In genomic region chr2:176454893-176455810, GRCh38 we compare ENCODE assay signal across 8 cellular contexts.
DNase-seq lines count a peak whose midpoint lies in the region; ATAC-seq, FAIRE-seq and TF ChIP-seq lines count a peak whose summit lies in the region.

No MANE protein-coding gene starts in this region.

- no peak overlapping the region for H3K27ac Mint-ChIP-seq in activated CD8-positive, alpha-beta T cell treated with anti-CD3 and anti-CD28 coated beads, Interleukin-2, amount 10 ng/mL, durations not matched to agents 7 days and 5 days

- DNase-seq in NCI-H82 treated with DMSO at 0.1 percent for 48 hours (lab: John Stamatoyannopoulos, UW; ENCODE audit: unreplicated experiment) (peak; percentile 73), mucosa of descending colon (peak; percentile 70 to 98 (median 88))
- DNase-seq in activated CD8-positive, alpha-beta T cell treated with anti-CD3 and anti-CD28 coated beads, Interleukin-2, amount 10 ng/mL, durations not matched to agents 7 days and 5 days: peak; percentile 87
- DNase-seq in stimulated activated CD8-positive, alpha-beta memory T cell treated with anti-CD3 and anti-CD28 coated beads, Interleukin-4, amount 100 ng/mL, for 1 hour (ENCODE audit: low read depth in 2 of 2, low spot score in 1 of 2): peak; percentile 67 to 72

- no peaks in the 10 kb centered on the region for H3K4me1 ChIP-seq in mucosa of descending colon (ENCODE audit: low read depth)

- no peaks in the 10 kb centered on the region for H3K9me3 ChIP-seq in mucosa of descending colon

- H3K36me3 Mint-ChIP-seq in activated CD8-positive, alpha-beta T cell treated with anti-CD3 and anti-CD28 coated beads, Interleukin-2, amount 10 ng/mL, durations not matched to agents 7 days and 5 days (ENCODE audit: low read depth): no peaks in the 10 kb centered on the region

- ATAC-seq in HG03520 (IDR thresholded peaks at IDR 0.05; ENCODE audit: unreplicated experiment) (peak; percentile 65), mucosa of descending colon (peak; percentile 90), HG03571 (IDR thresholded peaks at IDR 0.05; ENCODE audit: unreplicated experiment) (no peak)
- ATAC-seq in activated CD8-positive, alpha-beta T cell treated with anti-CD3 and anti-CD28 coated beads, Interleukin-2, amount 10 ng/mL, durations not matched to agents 7 days and 5 days: peak; percentile 65

- intact Hi-C loops in mucosa of descending colon (cut with DNase I, micrococcal nuclease): loop anchor here (2.0 to 10.0 kb wide), 4 partner anchors 100 to 314 kb away; no protein-coding TSS in a partner anchor

- CTCF ChIA-PET in activated CD8-positive, alpha-beta T cell treated with anti-CD3 and anti-CD28 coated beads, Interleukin-2, amount 10 ng/mL, durations not matched to agents 7 days and 5 days (lab: Charles Lee): interaction anchor here (0.5 to 7.0 kb wide), 79 partner anchors 8 to 822 kb away, joined by 3 to 89 read pairs (median 4); partner anchors contain the start of genes HOXD3, HOXD4 and MTX2

- peak; percentile 92 for FAIRE-seq in endometrium (lab: Jason Lieb, UNC)

- POLR2A ChIA-PET in activated CD8-positive, alpha-beta T cell treated with anti-CD3 and anti-CD28 coated beads, Interleukin-2, amount 10 ng/mL, durations not matched to agents 7 days and 5 days (lab: Charles Lee): interaction anchor here (1.1 kb wide), 1 partner anchor 328 kb away, joined by 6 read pairs; no protein-coding TSS in a partner anchor

- no peaks in the 10 kb centered on the region for H3K4me1 Mint-ChIP-seq in activated CD8-positive, alpha-beta T cell treated with anti-CD3 and anti-CD28 coated beads, Interleukin-2, amount 10 ng/mL, durations not matched to agents 7 days and 5 days (ENCODE audit: low read depth)

- no peak overlapping the region for H3K4me3 ChIP-seq in GM12875 (ENCODE audit: low read depth, low read length)
- no peak overlapping the region for H3K4me3 ChIP-seq in mucosa of descending colon

- H3K36me3 ChIP-seq in mucosa of descending colon (ENCODE audit: low read depth): no peaks in the 10 kb centered on the region

- H3K4me3 Mint-ChIP-seq in activated CD8-positive, alpha-beta T cell treated with anti-CD3 and anti-CD28 coated beads, Interleukin-2, amount 10 ng/mL, durations not matched to agents 7 days and 5 days: no peak overlapping the region

- TF ChIP-seq CTCF in GM12875 (IDR thresholded peaks at IDR 0.05; ENCODE audit: borderline replicate concordance, insufficient read depth, low read depth, low read length) (peak; percentile 79), mucosa of descending colon (IDR thresholded peaks at IDR 0.05) (peak; percentile 80)

- H3K9me3 Mint-ChIP-seq in activated CD8-positive, alpha-beta T cell treated with anti-CD3 and anti-CD28 coated beads, Interleukin-2, amount 10 ng/mL, durations not matched to agents 7 days and 5 days (ENCODE audit: insufficient read depth): no peaks in the 10 kb centered on the region

- peaks cover 14% of the 10 kb centered on the region for H3K27me3 Mint-ChIP-seq in activated CD8-positive, alpha-beta T cell treated with anti-CD3 and anti-CD28 coated beads, Interleukin-2, amount 10 ng/mL, durations not matched to agents 7 days and 5 days (ENCODE audit: low read depth)
